29 cellular contexts compared by ENCODE assay signal in the genomic region with DNA sequence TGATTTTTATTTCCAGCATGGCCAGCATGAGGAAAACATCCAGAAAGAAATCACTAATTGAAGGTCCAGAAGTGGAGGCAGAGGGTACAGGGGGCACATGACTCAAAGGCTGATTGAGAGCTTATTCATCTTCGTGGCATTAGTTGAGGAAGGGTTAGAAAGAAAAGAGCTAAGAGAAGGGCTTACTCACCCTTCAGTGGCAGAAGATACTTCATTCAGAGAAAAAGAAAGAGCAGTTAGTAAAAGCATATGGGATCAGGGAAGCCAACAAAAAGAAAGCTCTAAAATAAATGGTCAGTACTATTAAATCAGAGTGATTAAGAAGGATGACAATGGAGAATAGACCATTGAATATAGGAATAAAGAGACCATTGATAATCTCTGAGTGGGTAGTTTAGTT. TPM values are rescaled to one million over a fixed set of nuclear protein-coding genes. Genes with fewer than 3 reads are reported as not detected.
DNase-seq lines count a peak whose midpoint lies in the region; ATAC-seq and TF ChIP-seq lines count a peak whose summit lies in the region.
"Had no signal": no experiment of that assay in that cellular context is flagged by ENCODE, and none has a peak within 500 bp of the region (broad histone marks: within the 10 kb centered on the region; RNA-seq: fewer than 3 reads in every experiment).

No MANE protein-coding gene starts in this region.

- no peaks in the 10 kb centered on the region for H3K36me3 Mint-ChIP-seq in activated T-cell treated with anti-CD3 and anti-CD28 coated beads, Interleukin-2, amount 50 U/mL, for 24 hours (ENCODE audit: low read depth)
- H3K36me3 Mint-ChIP-seq: stimulated activated naive B cell treated with anti-CD40 and anti-IgM and Interleukin-4, amounts not matched to agents 10 μg/mL and 1 μg/mL and 100 μg/mL, for 72 hours; T-cell had no signal

- H3K4me2 ChIP-seq in osteoblast (ENCODE audit: insufficient read depth, low read length) = no peak overlapping the region
- H3K4me2 ChIP-seq: BLaER1 had no signal

- H3K4me1 ChIP-seq in osteoblast (ENCODE audit: insufficient read depth, low read length) = peaks cover 9% of the 10 kb centered on the region
- H3K4me1 ChIP-seq: BLaER1, lower lobe of right lung, psoas muscle had no signal

- no peaks in the 10 kb centered on the region for H3K9me3 Mint-ChIP-seq in activated T-cell treated with anti-CD3 and anti-CD28 coated beads, Interleukin-2, amount 50 U/mL, for 24 hours
- H3K9me3 Mint-ChIP-seq: stimulated activated naive B cell treated with anti-CD40 and anti-IgM and Interleukin-4, amounts not matched to agents 10 μg/mL and 1 μg/mL and 100 μg/mL, for 72 hours; T-cell had no signal

- no peak overlapping the region for H3K27ac Mint-ChIP-seq in activated T-cell treated with anti-CD3 and anti-CD28 coated beads, Interleukin-2, amount 50 U/mL, for 24 hours
- H3K27ac Mint-ChIP-seq: stimulated activated naive B cell treated with anti-CD40 and anti-IgM and Interleukin-4, amounts not matched to agents 10 μg/mL and 1 μg/mL and 100 μg/mL, for 72 hours; T-cell had no signal

- H3K27me3 Mint-ChIP-seq in activated T-cell treated with anti-CD3 and anti-CD28 coated beads, Interleukin-2, amount 50 U/mL, for 24 hours = peaks cover 32% of the 10 kb centered on the region

- peak; percentile 64 for DNase-seq in EL
- DNase-seq in LHCN-M2 (ENCODE audit: low read depth) = peak; percentile 43
- DNase-seq in epithelial cell of esophagus (ENCODE audit: low read depth) = peak; percentile 7
- no peak for DNase-seq in osteoblast (ENCODE audit: insufficient read length, low spot score, missing footprints)
- no peak for DNase-seq in SIG-M5 treated with dmso at 0.1 percent for 504 hours (lab: John Stamatoyannopoulos, UW; ENCODE audit: unreplicated experiment)
- DNase-seq in activated T-cell treated with anti-CD3 and anti-CD28 coated beads, Interleukin-2, amount 50 U/mL, for 24 hours = no peak
- DNase-seq: activated CD4-positive, alpha-beta T cell treated with anti-CD3 and anti-CD28 coated beads for 1 hour; activated CD8-positive, alpha-beta memory T cell treated with anti-CD3 and anti-CD28 coated beads for 24 hours; activated T-cell treated with anti-CD3 and anti-CD28 coated beads, Interleukin-2, amount 50 U/mL, for 1 hour; adrenal gland; brain microvascular endothelial cell; erythroblast; hypothalamus; lower lobe of right lung; NCI-H1417 treated with DMSO at 0.1 percent for 48 hours; NCI-H2081 treated with DMSO at 0.1 percent for 48 hours; NCI-H446; NCI-H82; psoas muscle; SHP77 treated with DMSO at 0.1 percent for 48 hours; small intestine; stimulated activated naive B cell treated with anti-CD40 and anti-IgM and Interleukin-4, amounts not matched to agents 10 μg/mL and 1 μg/mL and 100 μg/mL, for 72 hours; T-cell had no signal

- H4K20me1 ChIP-seq in osteoblast (ENCODE audit: insufficient read depth, low read length) = no peaks in the 10 kb centered on the region
- H4K20me1 ChIP-seq: BLaER1 had no signal

- TF ChIP-seq CTCF in epithelial cell of esophagus (IDR thresholded peaks at IDR 0.05; ENCODE audit: insufficient read depth, low read depth, low read length, missing control alignments) (no peak), osteoblast (IDR thresholded peaks at IDR 0.05; ENCODE audit: extremely low read depth, low read depth, low read length) (no peak)

- H3K79me2 ChIP-seq in osteoblast (ENCODE audit: insufficient read depth, low read length) = no peaks in the 10 kb centered on the region

- no peaks in the 10 kb centered on the region for H3K36me3 ChIP-seq in osteoblast (ENCODE audit: insufficient read depth, low read length)
- H3K36me3 ChIP-seq: adrenal gland, BLaER1, brain microvascular endothelial cell, gastroesophageal sphincter, lower lobe of right lung had no signal

- no peak overlapping the region for H3K4me3 ChIP-seq in epithelial cell of esophagus (ENCODE audit: low read length)
- H3K4me3 ChIP-seq in osteoblast (ENCODE audit: insufficient read depth, low read length) = no peak overlapping the region
- H3K4me3 ChIP-seq: adrenal gland, BLaER1, gastroesophageal sphincter, lower lobe of right lung, psoas muscle had no signal

- H3K27me3 ChIP-seq in osteoblast (ENCODE audit: insufficient read depth, low read length) = no peaks in the 10 kb centered on the region
- H3K27me3 ChIP-seq: adrenal gland, BLaER1, brain microvascular endothelial cell, gastroesophageal sphincter had no signal

- ATAC-seq in HG03378 (IDR thresholded peaks at IDR 0.05; ENCODE audit: unreplicated experiment) (no peak), GM19467 (IDR thresholded peaks at IDR 0.05; ENCODE audit: unreplicated experiment) (no peak)
- ATAC-seq: lower lobe of right lung; psoas muscle; stimulated activated naive B cell treated with anti-CD40 and anti-IgM and Interleukin-4, amounts not matched to agents 10 μg/mL and 1 μg/mL and 100 μg/mL, for 72 hours; T-cell had no signal

- no peaks in the 10 kb centered on the region for H3K4me1 Mint-ChIP-seq in activated T-cell treated with anti-CD3 and anti-CD28 coated beads, Interleukin-2, amount 50 U/mL, for 24 hours (ENCODE audit: low read depth)
- H3K4me1 Mint-ChIP-seq: T-cell had no signal

- H2AFZ ChIP-seq in osteoblast (ENCODE audit: low read length) = peak overlapping the region; percentile 75

- H3K27ac ChIP-seq in osteoblast (ENCODE audit: low read depth, low read length) = peak overlapping the region; percentile 13
- H3K27ac ChIP-seq: adrenal gland, BLaER1, brain microvascular endothelial cell, gastroesophageal sphincter, HL-60, lower lobe of right lung, psoas muscle had no signal

- H3K4me3 Mint-ChIP-seq in activated T-cell treated with anti-CD3 and anti-CD28 coated beads, Interleukin-2, amount 50 U/mL, for 24 hours = no peak overlapping the region
- H3K4me3 Mint-ChIP-seq: stimulated activated naive B cell treated with anti-CD40 and anti-IgM and Interleukin-4, amounts not matched to agents 10 μg/mL and 1 μg/mL and 100 μg/mL, for 72 hours; T-cell had no signal

- no peaks in the 10 kb centered on the region for H3K9me3 ChIP-seq in osteoblast (ENCODE audit: low read depth, low read length)
- H3K9me3 ChIP-seq: adrenal gland, BLaER1, gastroesophageal sphincter, lower lobe of right lung, psoas muscle had no signal

RNA-seq across cellular contexts. Expression of a gene that starts 25.2 kb away (rescaled TPM):
- 0.23 and 0.45 TPM in 2 replicates for total RNA-seq in LHCN-M2 (2014; rRNA removed)
- polyA plus RNA-seq in LHCN-M2 (2012) = 0.15 TPM
- total RNA-seq in osteoblast = 2.1 and 3.6 TPM in 2 replicates
- total RNA-seq: lower lobe of right lung, OCI-LY7, T-cell had no signal

Comparison
In these comparisons a context has a peak if more than half of its experiments do, and no peak if none do; other contexts are left out.
1. DNase-seq: peak in EL (single experiment), LHCN-M2 (single experiment) and epithelial cell of esophagus (single experiment); none in osteoblast (single experiment), SIG-M5 treated with dmso at 0.1 percent for 504 hours (single experiment) and activated T-cell treated with anti-CD3 and anti-CD28 coated beads, Interleukin-2, amount 50 U/mL, for 24 hours (single experiment).